Comparison of ENCODE assay signal across 8 cellular contexts in the genomic region with DNA sequence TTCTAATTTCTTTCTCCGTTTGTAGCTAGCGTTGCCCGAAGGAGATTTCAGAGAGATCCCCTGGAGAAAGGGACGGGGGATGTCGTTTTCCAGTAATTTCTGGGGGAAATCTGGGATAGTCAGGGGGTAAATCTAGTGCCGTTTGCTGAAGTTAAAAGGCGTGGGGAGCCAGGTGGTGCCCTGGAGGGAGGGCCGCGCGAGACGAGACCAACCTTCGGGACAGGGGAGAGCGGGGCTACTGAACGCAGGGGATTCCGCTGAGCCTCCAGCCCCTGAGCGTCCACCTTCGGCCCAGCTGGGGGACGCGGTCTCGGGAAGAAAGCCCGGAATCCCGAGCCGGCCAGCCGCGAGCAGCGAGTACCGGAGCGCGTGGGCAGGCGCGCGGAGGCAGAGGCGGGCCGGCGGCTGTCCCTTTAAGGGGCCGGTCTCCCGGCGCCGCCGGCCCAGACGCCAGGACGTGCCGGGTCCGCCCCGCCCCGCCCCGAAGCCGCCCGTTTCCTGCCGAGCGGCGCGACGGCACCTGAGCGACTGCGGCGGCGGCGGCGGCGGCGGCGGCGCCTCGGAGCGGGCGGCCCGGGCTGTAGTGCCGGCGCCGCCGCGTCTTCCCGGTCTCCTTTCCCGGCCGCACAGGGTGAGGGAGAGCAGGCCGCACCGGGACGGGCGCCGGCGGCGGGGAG. TPM values are rescaled to one million over a fixed set of nuclear protein-coding genes. Genes with fewer than 3 reads are reported as not detected.
DNase-seq lines count a peak whose midpoint lies in the region; ATAC-seq lines count a peak whose summit lies in the region.

A gene with protein sequence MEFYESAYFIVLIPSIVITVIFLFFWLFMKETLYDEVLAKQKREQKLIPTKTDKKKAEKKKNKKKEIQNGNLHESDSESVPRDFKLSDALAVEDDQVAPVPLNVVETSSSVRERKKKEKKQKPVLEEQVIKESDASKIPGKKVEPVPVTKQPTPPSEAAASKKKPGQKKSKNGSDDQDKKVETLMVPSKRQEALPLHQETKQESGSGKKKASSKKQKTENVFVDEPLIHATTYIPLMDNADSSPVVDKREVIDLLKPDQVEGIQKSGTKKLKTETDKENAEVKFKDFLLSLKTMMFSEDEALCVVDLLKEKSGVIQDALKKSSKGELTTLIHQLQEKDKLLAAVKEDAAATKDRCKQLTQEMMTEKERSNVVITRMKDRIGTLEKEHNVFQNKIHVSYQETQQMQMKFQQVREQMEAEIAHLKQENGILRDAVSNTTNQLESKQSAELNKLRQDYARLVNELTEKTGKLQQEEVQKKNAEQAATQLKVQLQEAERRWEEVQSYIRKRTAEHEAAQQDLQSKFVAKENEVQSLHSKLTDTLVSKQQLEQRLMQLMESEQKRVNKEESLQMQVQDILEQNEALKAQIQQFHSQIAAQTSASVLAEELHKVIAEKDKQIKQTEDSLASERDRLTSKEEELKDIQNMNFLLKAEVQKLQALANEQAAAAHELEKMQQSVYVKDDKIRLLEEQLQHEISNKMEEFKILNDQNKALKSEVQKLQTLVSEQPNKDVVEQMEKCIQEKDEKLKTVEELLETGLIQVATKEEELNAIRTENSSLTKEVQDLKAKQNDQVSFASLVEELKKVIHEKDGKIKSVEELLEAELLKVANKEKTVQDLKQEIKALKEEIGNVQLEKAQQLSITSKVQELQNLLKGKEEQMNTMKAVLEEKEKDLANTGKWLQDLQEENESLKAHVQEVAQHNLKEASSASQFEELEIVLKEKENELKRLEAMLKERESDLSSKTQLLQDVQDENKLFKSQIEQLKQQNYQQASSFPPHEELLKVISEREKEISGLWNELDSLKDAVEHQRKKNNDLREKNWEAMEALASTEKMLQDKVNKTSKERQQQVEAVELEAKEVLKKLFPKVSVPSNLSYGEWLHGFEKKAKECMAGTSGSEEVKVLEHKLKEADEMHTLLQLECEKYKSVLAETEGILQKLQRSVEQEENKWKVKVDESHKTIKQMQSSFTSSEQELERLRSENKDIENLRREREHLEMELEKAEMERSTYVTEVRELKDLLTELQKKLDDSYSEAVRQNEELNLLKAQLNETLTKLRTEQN (N-terminal part only) (plus strand): TSS at position 484 of the 677 bp plus-strand sequence. CDS start 31,842 bp downstream, outside the sequence.

- no peaks in the 10 kb centered on the region for H3K36me3 Mint-ChIP-seq in activated CD8-positive, alpha-beta T cell treated with anti-CD3 and anti-CD28 coated beads, Interleukin-2, amount 10 ng/mL, durations not matched to agents 7 days and 5 days (ENCODE audit: low read depth)

- H3K4me1 ChIP-seq in BLaER1, result peaks cover 47% of the 10 kb centered on the region

- peak within 1 kb of the TSS; percentile 96 for H3K4me3 ChIP-seq in BLaER1

- peak within 1 kb of the TSS; percentile 93 for H3K4me3 Mint-ChIP-seq in activated CD8-positive, alpha-beta T cell treated with anti-CD3 and anti-CD28 coated beads, Interleukin-2, amount 10 ng/mL, durations not matched to agents 7 days and 5 days

- peaks cover 45% of the 10 kb centered on the region for H4K20me1 ChIP-seq in BLaER1

- peak; percentile 68 for ATAC-seq in HG03457 (IDR thresholded peaks at IDR 0.05; ENCODE audit: unreplicated experiment)
- peak; percentile 90 for ATAC-seq in activated CD8-positive, alpha-beta T cell treated with anti-CD3 and anti-CD28 coated beads, Interleukin-2, amount 10 ng/mL, durations not matched to agents 7 days and 5 days

- H3K4me2 ChIP-seq in BLaER1, result peak within 1 kb of the TSS; percentile 87

- POLR2A ChIA-PET in activated CD8-positive, alpha-beta T cell treated with anti-CD3 and anti-CD28 coated beads, Interleukin-2, amount 10 ng/mL, durations not matched to agents 7 days and 5 days (lab: Charles Lee), result no interaction called here

- H3K27ac ChIP-seq in BLaER1, result peak within 1 kb of the TSS; percentile 97

- peak; percentile 83 for DNase-seq in GM19240 (ENCODE audit: insufficient read length, low spot score)
- DNase-seq in NCI-H774 (lab: John Stamatoyannopoulos, UW), result peak; percentile 71
- DNase-seq in activated CD8-positive, alpha-beta T cell treated with anti-CD3 and anti-CD28 coated beads, Interleukin-2, amount 10 ng/mL, durations not matched to agents 7 days and 5 days, result peak; percentile 88
- DNase-seq in effector CD4-positive, alpha-beta T cell, result peak; percentile 80
- peak; percentile 88 to 90 for DNase-seq in lung microvascular endothelial cell (ENCODE audit: low read depth in 2 of 2)
- DNase-seq in stimulated activated CD4-positive, alpha-beta T cell treated with anti-CD3 and anti-CD28 coated beads, TNF-alpha, amount 100 ng/mL, for 48 hours (ENCODE audit: low read depth in 3 of 3), result peak; percentile 62 to 83 (median 67)

- peaks cover 34% of the 10 kb centered on the region for H3K4me1 Mint-ChIP-seq in activated CD8-positive, alpha-beta T cell treated with anti-CD3 and anti-CD28 coated beads, Interleukin-2, amount 10 ng/mL, durations not matched to agents 7 days and 5 days (ENCODE audit: low read depth)

- H3K9ac ChIP-seq in BLaER1, result peak within 1 kb of the TSS; percentile 97

- no peaks in the 10 kb centered on the region for H3K9me3 ChIP-seq in BLaER1

- H3K27ac Mint-ChIP-seq in activated CD8-positive, alpha-beta T cell treated with anti-CD3 and anti-CD28 coated beads, Interleukin-2, amount 10 ng/mL, durations not matched to agents 7 days and 5 days, result peak within 1 kb of the TSS; percentile 89

- no peaks in the 10 kb centered on the region for H3K27me3 ChIP-seq in BLaER1

- H3K9me3 Mint-ChIP-seq in activated CD8-positive, alpha-beta T cell treated with anti-CD3 and anti-CD28 coated beads, Interleukin-2, amount 10 ng/mL, durations not matched to agents 7 days and 5 days (ENCODE audit: insufficient read depth), result no peaks in the 10 kb centered on the region

- peaks cover 17% of the 10 kb centered on the region for H3K36me3 ChIP-seq in BLaER1

- CTCF ChIA-PET in activated CD8-positive, alpha-beta T cell treated with anti-CD3 and anti-CD28 coated beads, Interleukin-2, amount 10 ng/mL, durations not matched to agents 7 days and 5 days (lab: Charles Lee), result no interaction called here

- H3K27me3 Mint-ChIP-seq in activated CD8-positive, alpha-beta T cell treated with anti-CD3 and anti-CD28 coated beads, Interleukin-2, amount 10 ng/mL, durations not matched to agents 7 days and 5 days (ENCODE audit: low read depth), result no peaks in the 10 kb centered on the region

RNA-seq across cellular contexts. Expression of the gene that starts here (rescaled TPM):
- 10 to 100 TPM; 91.0 to 93.7 TPM for total RNA-seq in activated CD8-positive, alpha-beta T cell treated with anti-CD3 and anti-CD28 coated beads, Interleukin-2, amount 10 ng/mL, durations not matched to agents 7 days and 5 days
- 119 and 172 TPM in 2 replicates for total RNA-seq in lung microvascular endothelial cell

Comparison
In these comparisons a context has a peak if more than half of its experiments do, and no peak if none do; other contexts are left out.
1. Peak in every context shown above with its lines: DNase-seq, ATAC-seq, H3K4me3 ChIP-seq and H3K27ac ChIP-seq.